23 cellular contexts compared by ENCODE assay signal in genomic region chr3:139521811-139522210, GRCh38. TPM values are rescaled to one million over a fixed set of nuclear protein-coding genes. Genes with fewer than 3 reads are reported as not detected.
DNase-seq lines count a peak whose midpoint lies in the region; TF ChIP-seq lines count a peak whose summit lies in the region.
"Had no signal": no experiment of that assay in that cellular context is flagged by ENCODE, and none has a peak within 500 bp of the region (broad histone marks: within the 10 kb centered on the region; RNA-seq: fewer than 3 reads in every experiment).

No MANE protein-coding gene starts in this region.

- H3K27me3 ChIP-seq in stomach, result no peaks in the 10 kb centered on the region
- H3K27me3 ChIP-seq: BLaER1 had no signal

- H3K4me3 ChIP-seq in stomach, result no peak overlapping the region
- H3K4me3 ChIP-seq: BLaER1, GM23338 had no signal

- H3K4me1 ChIP-seq in stomach, result no peaks in the 10 kb centered on the region
- H3K4me1 ChIP-seq: BLaER1 had no signal

- peak; percentile 96 for DNase-seq in DMS 273 treated with DMSO at 0.1 percent for 48 hours (lab: John Stamatoyannopoulos, UW)
- DNase-seq in NCI-H2171 treated with DMSO at 0.1 percent for 48 hours (lab: John Stamatoyannopoulos, UW), result peak; percentile 98
- DNase-seq in NCI-H82 treated with DMSO at 0.1 percent for 48 hours (lab: John Stamatoyannopoulos, UW; ENCODE audit: unreplicated experiment), result peak; percentile 85
- DNase-seq in glutamatergic neuron, result no peak
- no peak for DNase-seq in stomach
- DNase-seq in RPMI8226, result no peak
- DNase-seq in medulla oblongata (ENCODE audit: extremely low spot score), result no peak
- DNase-seq: CD4-positive, alpha-beta T cell; EL; GF-D8; NCI-H1092 treated with DMSO at 0.1 percent for 48 hours; NCI-H1436; NCI-H1930; NCI-H226; NCI-H510A treated with DMSO at 0.1 percent for 48 hours; SHP77 treated with DMSO at 0.1 percent for 48 hours; SW 1271 had no signal

- no peak for TF ChIP-seq EP300 in stomach (IDR thresholded peaks at IDR 0.05)

- no peaks in the 10 kb centered on the region for H3K9me3 ChIP-seq in stomach
- H3K9me3 ChIP-seq: BLaER1 had no signal

- intact Hi-C loops in stomach (cut with DNase I; ENCODE audit: low total_unique reads), result no loop called here

- H3K4me1 Mint-ChIP-seq in glutamatergic neuron (ENCODE audit: low read depth, unreplicated experiment), result peaks cover 26% of the 10 kb centered on the region

- no peak for TF ChIP-seq CTCF in glutamatergic neuron (IDR thresholded peaks at IDR 0.05; ENCODE audit: partially characterized antibody, unreplicated experiment)
- no peak for TF ChIP-seq CTCF in stomach (IDR thresholded peaks at IDR 0.05)

- H3K9me3 Mint-ChIP-seq in glutamatergic neuron (ENCODE audit: unreplicated experiment), result peaks cover 8% of the 10 kb centered on the region
- H3K9me3 Mint-ChIP-seq: CD4-positive, alpha-beta T cell; GM23338 had no signal

- H3K27me3 Mint-ChIP-seq in glutamatergic neuron (ENCODE audit: unreplicated experiment), result peaks cover 7% of the 10 kb centered on the region
- H3K27me3 Mint-ChIP-seq: CD4-positive, alpha-beta T cell had no signal

- no peak overlapping the region for H3K4me3 Mint-ChIP-seq in glutamatergic neuron (ENCODE audit: unreplicated experiment)
- H3K4me3 Mint-ChIP-seq: CD4-positive, alpha-beta T cell; GM23338; H9 had no signal

- peak overlapping the region; percentile 77 for H3K27ac Mint-ChIP-seq in glutamatergic neuron (ENCODE audit: unreplicated experiment)
- H3K27ac Mint-ChIP-seq: CD4-positive, alpha-beta T cell; GM23338; H9 had no signal

- peaks cover 0 to 15% (median 4%) of the 10 kb centered on the region in 4 donors for H3K36me3 ChIP-seq in stomach
- H3K36me3 ChIP-seq: BLaER1 had no signal

- no peak for TF ChIP-seq POLR2A in stomach (IDR thresholded peaks at IDR 0.05)

- WGBS in stomach, 5 donors, result 43 to 69% (median 44%) methylated on average over 1 of the region's 1 CpG

- peaks cover 12% of the 10 kb centered on the region for H3K36me3 Mint-ChIP-seq in glutamatergic neuron (ENCODE audit: unreplicated experiment)

- H3K27ac ChIP-seq in stomach, result no peak overlapping the region
- H3K27ac ChIP-seq: BLaER1 had no signal

RNA-seq across cellular contexts. Expression of gene RBP1, which starts 17.7 kb away (rescaled TPM):
- 497 TPM for total RNA-seq in glutamatergic neuron (ENCODE audit: unreplicated experiment)
- total RNA-seq in stomach, result 10 to 100 TPM in 2 of 5 donors, 1 to 10 TPM in 1, not detected in 2; 2.7 to 34.1 (median 15.1) TPM
- 10 to 100 TPM; 47.3 to 89.4 (median 61.1) TPM for polyA plus RNA-seq in stomach
- total RNA-seq: CD4-positive, alpha-beta T cell; HT1080; OCI-LY7 had no signal

RNA-seq across cellular contexts. Expression of gene RBP2, which starts 45.5 kb away (rescaled TPM):
- total RNA-seq in glutamatergic neuron (ENCODE audit: unreplicated experiment) (not detected), stomach (10 to 100 TPM in 1 of 5 donors, not detected in 4; 52.7 TPM)
- polyA plus RNA-seq in stomach, result 1 to 10 TPM in 1 of 3 donors, not detected in 2; 2.9 TPM
- total RNA-seq: CD4-positive, alpha-beta T cell; GM23338; H9; HT1080; OCI-LY7 had no signal
- polyA plus RNA-seq: AG04450, GM23338 had no signal

Comparison
In these comparisons a context has a peak if more than half of its experiments do, and no peak if none do; other contexts are left out.
1. DNase-seq: peak in DMS 273 treated with DMSO at 0.1 percent for 48 hours (single experiment), NCI-H2171 treated with DMSO at 0.1 percent for 48 hours (single experiment) and NCI-H82 treated with DMSO at 0.1 percent for 48 hours (single experiment); none in glutamatergic neuron (single experiment), stomach (single experiment), RPMI8226 (single experiment) and medulla oblongata (single experiment).
2. RNA of gene RBP1, which starts 17.7 kb away (total RNA-seq): 497 TPM in glutamatergic neuron (single experiment); 2.7 to 34.1 TPM in stomach; every median in the first group is over 10 times any median in the second.